In the genomic region with DNA sequence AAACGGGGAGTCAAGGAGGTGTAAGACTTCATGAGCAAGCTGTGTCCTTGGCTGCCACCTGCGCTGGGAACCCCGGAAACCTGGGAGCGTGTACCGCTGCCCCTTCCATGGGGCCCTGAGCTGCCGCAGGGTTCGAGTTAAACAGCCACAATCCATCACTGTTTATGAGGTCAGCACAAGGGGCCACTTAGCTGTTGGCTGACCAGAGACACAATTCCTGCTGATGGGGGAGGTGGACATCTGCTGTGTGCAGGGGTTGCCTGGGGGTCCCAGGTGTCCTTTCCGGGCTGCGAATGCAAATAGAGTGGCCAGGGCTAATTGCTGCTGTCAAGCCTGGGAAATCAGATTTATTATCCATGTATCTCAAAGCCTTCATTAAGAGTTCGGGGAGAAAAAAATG, we compare ENCODE assay signal across 26 cellular contexts.
"Had no signal": no experiment of that assay in that cellular context is flagged by ENCODE, and none has a peak within 500 bp of the region (broad histone marks: within the 10 kb centered on the region; RNA-seq: fewer than 3 reads in every experiment).

No MANE protein-coding gene starts in this region.

- H3K27ac ChIP-seq: left lung, lower lobe of right lung, pancreas, prostate gland, sigmoid colon, spleen, tibial nerve, uterus had no signal

- ATAC-seq: left cardiac atrium; left lung; lower lobe of right lung; naive thymus-derived CD8-positive, alpha-beta T cell; pancreas; right cardiac atrium; stimulated activated memory B cell treated with anti-CD40 and anti-IgM and Interleukin-4, amounts not matched to agents 10 μg/mL and 1 μg/mL and 100 μg/mL, for 72 hours; stimulated activated naive CD8-positive, alpha-beta T cell treated with anti-CD3 and anti-CD28 coated beads, Interleukin-15, amount 100 ng/mL, for 72 hours had no signal

- DNase-seq: hippocampal formation; kidney glomerular epithelial cell; left cardiac atrium; left lung; lower lobe of right lung; mammary epithelial cell; mesenchymal stem cell; naive thymus-derived CD8-positive, alpha-beta T cell; nucleus accumbens; pancreas; retina; right cardiac atrium; sigmoid colon; small intestine; spleen; stimulated activated CD4-positive, alpha-beta T cell treated with anti-CD3 and anti-CD28 coated beads, Interleukin-1b, Interleukin-23, amount 100 ng/mL, for 48 hours; stimulated activated CD4-positive, alpha-beta T cell treated with anti-CD3 and anti-CD28 coated beads, Interleukin-2, amount 100 ng/mL, for 48 hours; stimulated activated CD4-positive, alpha-beta T cell treated with anti-CD3 and anti-CD28 coated beads, Interleukin-4, amount 100 ng/mL, for 4 hours; stimulated activated CD8-positive, alpha-beta memory T cell treated with anti-CD3 and anti-CD28 coated beads, Interleukin-4, amount 100 ng/mL, for 48 hours; stimulated activated naive CD4-positive, alpha-beta T cell treated with Interleukin-2 at 50 U/mL for 16 hours; stimulated activated naive CD8-positive, alpha-beta T cell treated with anti-CD3 and anti-CD28 coated beads, Interleukin-15, amount 100 ng/mL, for 72 hours; substantia nigra; uterus had no signal

- H3K4me3 ChIP-seq: left lung, lower lobe of right lung, pancreas, prostate gland, sigmoid colon, spleen, tibial nerve, uterus had no signal

- H3K9me3 ChIP-seq: lower lobe of right lung, pancreas, prostate gland, sigmoid colon, uterus had no signal

- H3K4me1 ChIP-seq: left lung, lower lobe of right lung, pancreas, prostate gland, sigmoid colon, spleen, tibial nerve, uterus had no signal

- H3K36me3 ChIP-seq: left lung, lower lobe of right lung, pancreas, prostate gland, sigmoid colon, spleen, tibial nerve, uterus had no signal

- H3K27me3 ChIP-seq: tibial nerve, uterus had no signal
